ENCODE assay signal across 9 cellular contexts in genomic region chr22:24937114-24937513, GRCh38. TPM values are rescaled to one million over a fixed set of nuclear protein-coding genes. Genes with fewer than 3 reads are reported as not detected.
DNase-seq lines count a peak whose midpoint lies in the region; ATAC-seq, FAIRE-seq and TF ChIP-seq lines count a peak whose summit lies in the region.
"Had no signal": no experiment of that assay in that cellular context is flagged by ENCODE, and none has a peak within 500 bp of the region (broad histone marks: within the 10 kb centered on the region; RNA-seq: fewer than 3 reads in every experiment).

No MANE protein-coding gene starts in this region.

- DNase-seq in NCI-H146 (lab: John Stamatoyannopoulos, UW) (peak; percentile 6), NCI-H146 treated with DMSO at 0.1 percent for 48 hours (lab: John Stamatoyannopoulos, UW; ENCODE audit: unreplicated experiment) (no peak), astrocyte (ENCODE audit: low read depth) (no peak), GM13977 (ENCODE audit: low spot score) (no peak)
- DNase-seq in activated CD4-positive, CD25-positive, alpha-beta regulatory T cell (lab: John Stamatoyannopoulos, UW), result no peak

- H3K36me3 ChIP-seq in astrocyte (ENCODE audit: insufficient read depth, low read length) (no peaks in the 10 kb centered on the region), liver (ENCODE audit: control insufficient read depth in 4 of 4, insufficient read depth in 3 of 4, low read depth in 1 of 4, low read length in 3 of 4) (no peaks in the 10 kb centered on the region)

- H3K4me1 Mint-ChIP-seq in astrocyte (ENCODE audit: low read depth, unreplicated experiment), result no peaks in the 10 kb centered on the region

- H3K4me3 Mint-ChIP-seq in astrocyte (ENCODE audit: unreplicated experiment), result no peak overlapping the region

- H3K4me3 ChIP-seq in astrocyte (ENCODE audit: insufficient read depth, low read depth, low read length) (no peak overlapping the region), liver (ENCODE audit: low read depth in 1 of 3, low read length in 3 of 3) (no peak overlapping the region)

- no peaks in the 10 kb centered on the region for H3K36me3 Mint-ChIP-seq in astrocyte (ENCODE audit: low read depth, unreplicated experiment)

- TF ChIP-seq CTCF in LNCAP (IDR thresholded peaks at IDR 0.05) (peak; percentile 32; the same call in 1 of the 2 replicates), astrocyte (IDR thresholded peaks at IDR 0.05; ENCODE audit: insufficient read depth, low read depth, low read length) (peak; percentile 12), liver (IDR thresholded peaks at IDR 0.05; ENCODE audit: low read depth, low read length, missing input control) (no peak), GM13977 (IDR thresholded peaks at IDR 0.05; ENCODE audit: extremely low read depth, insufficient read depth, missing control alignments) (no peak)

- H3K9me3 ChIP-seq in astrocyte (ENCODE audit: insufficient read depth, low read depth, low read length) (no peaks in the 10 kb centered on the region), liver (ENCODE audit: control insufficient read depth in 4 of 4, low read length in 3 of 4) (no peaks in the 10 kb centered on the region)

- no peaks in the 10 kb centered on the region for H3K79me2 ChIP-seq in astrocyte (ENCODE audit: insufficient read depth, low read length)

- no peak overlapping the region for H2AFZ ChIP-seq in astrocyte (ENCODE audit: low read depth, low read length)

- peak; percentile 13 to 60 for TF ChIP-seq RAD21 in liver (IDR thresholded peaks at IDR 0.05)

- peaks cover 5% of the 10 kb centered on the region for H3K27me3 Mint-ChIP-seq in astrocyte (ENCODE audit: low read depth, unreplicated experiment)

- no peak overlapping the region for H3K9ac ChIP-seq in astrocyte (ENCODE audit: low read length)
- no peak overlapping the region for H3K9ac ChIP-seq in liver (ENCODE audit: low read depth in 1 of 2, low read length in 2 of 2)

- WGBS in liver, result 43% methylated on average over 2 of the region's 2 CpGs

- no peaks in the 10 kb centered on the region for H3K9me3 Mint-ChIP-seq in astrocyte (ENCODE audit: unreplicated experiment)

- no peaks in the 10 kb centered on the region for H3K27me3 ChIP-seq in astrocyte (ENCODE audit: insufficient read depth, low read length)
- H3K27me3 ChIP-seq in liver (ENCODE audit: control insufficient read depth in 4 of 4, insufficient read depth in 4 of 4, low read length in 3 of 4), result no peaks in the 10 kb centered on the region

- H3K27ac Mint-ChIP-seq in astrocyte (ENCODE audit: unreplicated experiment), result no peak overlapping the region

- no peak for FAIRE-seq in astrocyte (lab: Jason Lieb, UNC)

- H4K20me1 ChIP-seq in astrocyte (ENCODE audit: insufficient read depth, low read length), result no peaks in the 10 kb centered on the region

- no peak overlapping the region for H3K4me2 ChIP-seq in astrocyte (ENCODE audit: low read length)

- in situ Hi-C loops in GM13977 (cut with MboI; ENCODE audit: low pct_unique_long_range_greater_than_20kb, low sequenced_read_pairs, unreplicated experiment), result no loop called here

- no peaks in the 10 kb centered on the region for H3K4me1 ChIP-seq in astrocyte (ENCODE audit: insufficient read depth, low read length)
- H3K4me1 ChIP-seq in liver (ENCODE audit: control insufficient read depth in 4 of 4, insufficient read depth in 4 of 4, low read length in 3 of 4), result no peaks in the 10 kb centered on the region

- no peak for ATAC-seq in GM21528 (IDR thresholded peaks at IDR 0.05; ENCODE audit: low FRiP score, unreplicated experiment)

- H3K27ac ChIP-seq in astrocyte (ENCODE audit: low read depth, low read length) (no peak overlapping the region), liver (ENCODE audit: low read depth in 1 of 2, low read length in 2 of 2) (no peak overlapping the region)

TF ChIP-seq in liver, 16 proteins besides CTCF, POLR2A, EP300 and RAD21:
- TF ChIP-seq EGR1 (IDR thresholded peaks at IDR 0.05; ENCODE audit: low read depth in 2 of 2), result no peak
- no peak for TF ChIP-seq FOXA2 (IDR thresholded peaks at IDR 0.05)

RNA-seq across cellular contexts. Expression of gene LHFPL7, which starts 9.4 kb away (rescaled TPM):
- total RNA-seq in astrocyte (not detected in 2 replicates), liver (not detected)
- not detected for polyA plus RNA-seq in liver
- polyA plus RNA-seq: AG04450 had no signal

RNA-seq across cellular contexts. Expression of gene KIAA1671, which starts 15.4 kb away (rescaled TPM):
- total RNA-seq in astrocyte (21.7 and 28.4 TPM in 2 replicates), liver (10 to 100 TPM; 10.7 to 35.9 TPM)
- 10 to 100 TPM in 1 of 2 donors, 1 to 10 TPM in 1; 8.7 to 27.5 TPM for polyA plus RNA-seq in liver

Comparison
In these comparisons a context has a peak if more than half of its experiments do, and no peak if none do; other contexts are left out.
1. CTCF ChIP-seq: peak in LNCAP (single experiment) and astrocyte (single experiment); none in liver (single experiment) and GM13977 (single experiment).